ENCODE assay signal across 8 cellular contexts in the genomic region with DNA sequence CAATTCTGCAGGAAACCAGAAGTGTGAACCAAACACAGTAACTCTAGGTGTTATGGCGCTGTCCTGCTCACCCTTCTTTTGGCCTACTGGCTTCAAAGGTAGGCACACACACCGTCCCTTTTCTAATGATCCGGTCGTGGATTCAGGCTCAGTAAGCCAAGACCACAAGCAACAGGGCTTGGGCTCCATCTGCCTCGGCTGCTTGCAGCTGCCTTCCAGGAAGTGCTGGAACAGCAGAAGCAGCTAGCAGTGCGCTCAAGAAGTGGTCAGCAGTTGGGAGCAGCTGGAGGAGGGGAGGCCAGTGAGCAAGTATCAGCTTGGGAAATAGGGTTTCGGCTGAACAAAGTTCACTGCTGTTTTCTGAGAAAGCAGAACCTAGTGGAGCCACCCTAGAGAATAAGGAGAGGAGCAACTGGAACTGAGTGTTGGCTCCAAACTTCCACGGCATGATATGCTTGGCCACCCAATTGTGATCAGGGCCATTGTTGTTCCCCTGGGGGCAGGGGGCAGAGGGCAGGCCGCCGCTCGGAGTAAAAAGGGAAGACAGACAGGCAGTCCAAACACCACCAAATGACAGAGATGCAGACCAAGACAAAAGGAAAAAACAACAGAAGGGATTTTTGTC.
DNase-seq lines count a peak whose midpoint lies in the region; ATAC-seq, FAIRE-seq and TF ChIP-seq lines count a peak whose summit lies in the region.

No MANE protein-coding gene starts in this region.

- ATAC-seq in GM21786 (IDR thresholded peaks at IDR 0.05; ENCODE audit: unreplicated experiment) (peak; percentile 33), SK-N-SH treated with all-trans-retinoic acid at 6 μM for 48 hours (peak; percentile 6; the same call in 2 of the 3 replicates), pancreas (peak in 3 of 4 donors; percentile 26 to 55 (median 49))

- WGBS in pancreas, 2 donors = 56 to 57% methylated on average over 11 of the region's 11 CpGs

- H3K27ac ChIP-seq in AG04450 (ENCODE audit: low read depth, low read length) (peak overlapping the region; percentile 47), pancreas (peak overlapping the region in 3 of 4 donors; percentile 31 to 87 (median 80))

- POLR2A ChIA-PET in AG04450 (lab: Yijun Ruan, JAX) = interaction anchor here (1.0 to 1.1 kb wide), 2 partner anchors 15 to 29 kb away, joined by 3 read pairs; no protein-coding TSS in a partner anchor
- POLR2A ChIA-PET in GM10248 (lab: Yijun Ruan, JAX) = interaction anchor here (0.7 to 2.1 kb wide), 4 partner anchors 10 to 351 kb away, joined by 3 to 6 read pairs (median 3); no protein-coding TSS in a partner anchor

- H3K4me3 ChIP-seq in AG04450 (ENCODE audit: low read depth, low read length) (no peak overlapping the region), pancreas (no peak overlapping the region)

- H3K36me3 ChIP-seq in pancreas = no peaks in the 10 kb centered on the region

- H3K4me1 ChIP-seq in pancreas = peaks cover 46 to 58% (median 54%) of the 10 kb centered on the region in 3 donors

- CTCF ChIA-PET in AG04450 (lab: Charles Lee) (interaction anchor here (1.4 to 1.6 kb wide), 2 partner anchors 129 kb away, joined by 3 read pairs; no protein-coding TSS in a partner anchor), GM10248 (lab: Yijun Ruan, JAX) (interaction anchor here (0.7 to 2.6 kb wide), 9 partner anchors 10 to 343 kb away, joined by 3 to 11 read pairs (median 3); no protein-coding TSS in a partner anchor)

- TF ChIP-seq CTCF in AG04450 (IDR thresholded peaks at IDR 0.05; ENCODE audit: low read depth, low read length) = no peak
- TF ChIP-seq CTCF in pancreas (IDR thresholded peaks at IDR 0.05) = no peak
- no peak for TF ChIP-seq CTCF in GM10248 (IDR thresholded peaks at IDR 0.05; ENCODE audit: control extremely low read depth, extremely low read depth, low read depth, missing control alignments)

- H3K27me3 ChIP-seq in AG04450 (ENCODE audit: control insufficient read depth, insufficient read depth, low read length) = no peaks in the 10 kb centered on the region
- H3K27me3 ChIP-seq in pancreas = no peaks in the 10 kb centered on the region

- no peak for FAIRE-seq in pancreas (lab: Jason Lieb, UNC)

- H3K9me3 ChIP-seq in AG04450 (ENCODE audit: control insufficient read depth, insufficient read depth, low read length) (no peaks in the 10 kb centered on the region), pancreas (no peaks in the 10 kb centered on the region)

- intact Hi-C loops in pancreas (cut with DNase I) = no loop called here

- DNase-seq in AG04450 (ENCODE audit: low read depth, low spot score) (no peak), fibroblast of gingiva (ENCODE audit: low read depth) (peak; percentile 58), pancreas (peak in 2 of 6 donors; percentile 49 to 72), germinal center (ENCODE audit: low spot score) (no peak), NCI-H524 treated with DMSO at 0.1 percent for 48 hours (lab: John Stamatoyannopoulos, UW) (no peak), GM10248 (ENCODE audit: extremely low spot score) (no peak)

TF ChIP-seq in SK-N-SH treated with all-trans-retinoic acid at 6 μM for 48 hours, 23 proteins besides CTCF, POLR2A, EP300 and RAD21:
- TF ChIP-seq, protein P1, sequence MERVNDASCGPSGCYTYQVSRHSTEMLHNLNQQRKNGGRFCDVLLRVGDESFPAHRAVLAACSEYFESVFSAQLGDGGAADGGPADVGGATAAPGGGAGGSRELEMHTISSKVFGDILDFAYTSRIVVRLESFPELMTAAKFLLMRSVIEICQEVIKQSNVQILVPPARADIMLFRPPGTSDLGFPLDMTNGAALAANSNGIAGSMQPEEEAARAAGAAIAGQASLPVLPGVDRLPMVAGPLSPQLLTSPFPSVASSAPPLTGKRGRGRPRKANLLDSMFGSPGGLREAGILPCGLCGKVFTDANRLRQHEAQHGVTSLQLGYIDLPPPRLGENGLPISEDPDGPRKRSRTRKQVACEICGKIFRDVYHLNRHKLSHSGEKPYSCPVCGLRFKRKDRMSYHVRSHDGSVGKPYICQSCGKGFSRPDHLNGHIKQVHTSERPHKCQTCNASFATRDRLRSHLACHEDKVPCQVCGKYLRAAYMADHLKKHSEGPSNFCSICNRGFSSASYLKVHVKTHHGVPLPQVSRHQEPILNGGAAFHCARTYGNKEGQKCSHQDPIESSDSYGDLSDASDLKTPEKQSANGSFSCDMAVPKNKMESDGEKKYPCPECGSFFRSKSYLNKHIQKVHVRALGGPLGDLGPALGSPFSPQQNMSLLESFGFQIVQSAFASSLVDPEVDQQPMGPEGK (CRISPR knock-in tag; IDR thresholded peaks at IDR 0.05; ENCODE audit: borderline replicate concordance) = no peak
- TF ChIP-seq ESRRG (CRISPR knock-in tag; IDR thresholded peaks at IDR 0.05) (no peak), RARB (CRISPR knock-in tag; IDR thresholded peaks at IDR 0.05) (no peak), GLIS3 (CRISPR knock-in tag; IDR thresholded peaks at IDR 0.05) (no peak), OSR1 (CRISPR knock-in tag; IDR thresholded peaks at IDR 0.05) (no peak), ZC3H10 (CRISPR knock-in tag; IDR thresholded peaks at IDR 0.05) (no peak), PPARA (CRISPR knock-in tag; IDR thresholded peaks at IDR 0.05; ENCODE audit: borderline replicate concordance) (no peak)
- TF ChIP-seq, protein P2, sequence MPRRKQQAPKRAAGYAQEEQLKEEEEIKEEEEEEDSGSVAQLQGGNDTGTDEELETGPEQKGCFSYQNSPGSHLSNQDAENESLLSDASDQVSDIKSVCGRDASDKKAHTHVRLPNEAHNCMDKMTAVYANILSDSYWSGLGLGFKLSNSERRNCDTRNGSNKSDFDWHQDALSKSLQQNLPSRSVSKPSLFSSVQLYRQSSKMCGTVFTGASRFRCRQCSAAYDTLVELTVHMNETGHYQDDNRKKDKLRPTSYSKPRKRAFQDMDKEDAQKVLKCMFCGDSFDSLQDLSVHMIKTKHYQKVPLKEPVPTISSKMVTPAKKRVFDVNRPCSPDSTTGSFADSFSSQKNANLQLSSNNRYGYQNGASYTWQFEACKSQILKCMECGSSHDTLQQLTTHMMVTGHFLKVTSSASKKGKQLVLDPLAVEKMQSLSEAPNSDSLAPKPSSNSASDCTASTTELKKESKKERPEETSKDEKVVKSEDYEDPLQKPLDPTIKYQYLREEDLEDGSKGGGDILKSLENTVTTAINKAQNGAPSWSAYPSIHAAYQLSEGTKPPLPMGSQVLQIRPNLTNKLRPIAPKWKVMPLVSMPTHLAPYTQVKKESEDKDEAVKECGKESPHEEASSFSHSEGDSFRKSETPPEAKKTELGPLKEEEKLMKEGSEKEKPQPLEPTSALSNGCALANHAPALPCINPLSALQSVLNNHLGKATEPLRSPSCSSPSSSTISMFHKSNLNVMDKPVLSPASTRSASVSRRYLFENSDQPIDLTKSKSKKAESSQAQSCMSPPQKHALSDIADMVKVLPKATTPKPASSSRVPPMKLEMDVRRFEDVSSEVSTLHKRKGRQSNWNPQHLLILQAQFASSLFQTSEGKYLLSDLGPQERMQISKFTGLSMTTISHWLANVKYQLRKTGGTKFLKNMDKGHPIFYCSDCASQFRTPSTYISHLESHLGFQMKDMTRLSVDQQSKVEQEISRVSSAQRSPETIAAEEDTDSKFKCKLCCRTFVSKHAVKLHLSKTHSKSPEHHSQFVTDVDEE (CRISPR knock-in tag; IDR thresholded peaks at IDR 0.05) = no peak
